In the genomic region with DNA sequence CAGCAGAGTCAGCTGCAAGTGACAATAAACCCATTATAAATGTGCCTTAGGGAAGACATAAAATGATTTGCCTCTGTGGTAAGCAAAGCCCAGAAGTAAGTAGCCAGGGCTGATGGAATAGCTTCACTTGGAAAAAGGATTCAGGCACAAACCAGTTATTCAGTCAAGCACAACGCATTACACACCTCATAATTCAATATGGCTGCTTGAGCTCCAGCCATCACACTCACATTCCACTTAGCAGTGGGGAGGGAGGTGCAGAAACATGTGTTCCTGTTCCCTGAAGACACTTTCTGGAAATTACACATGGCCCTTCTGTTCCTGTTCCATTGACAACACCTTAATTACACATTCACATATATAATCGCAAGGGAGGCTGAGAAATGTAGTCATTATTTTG, we compare ENCODE assay signal across 18 cellular contexts.
DNase-seq lines count a peak whose midpoint lies in the region; ATAC-seq, FAIRE-seq and TF ChIP-seq lines count a peak whose summit lies in the region.
"Had no signal": no experiment of that assay in that cellular context is flagged by ENCODE, and none has a peak within 500 bp of the region (broad histone marks: within the 10 kb centered on the region; RNA-seq: fewer than 3 reads in every experiment).

No MANE protein-coding gene starts in this region.

- 100% methylated on average over 2 of the region's 2 CpGs for WGBS in HepG2 (ENCODE audit: low lambda C conversion rate)
- 91% methylated on average over 1 of the region's 2 CpGs for WGBS in right lobe of liver (ENCODE audit: insufficient coverage, low coverage, low lambda C conversion rate, missing lambda C conversion rate)
- 90% methylated on average over 2 of the region's 2 CpGs; no CpG with 5 or more reads in 1 of the 2 experiments for WGBS in H1 (ENCODE audit: extremely low coverage in 1 of 2, insufficient coverage in 1 of 2, insufficient read length in 1 of 2, insufficient replicate concordance in 2 of 2, low coverage in 1 of 2, low lambda C conversion rate in 2 of 2, missing lambda C conversion rate in 1 of 2), 2 experiments
- WGBS in sigmoid colon, 2 donors = 45 to 89% methylated on average over 2 of the region's 2 CpGs

- no peak overlapping the region for H3K9ac ChIP-seq in HepG2 (ENCODE audit: insufficient read depth, low read depth, low read length)
- no peak overlapping the region for H3K9ac ChIP-seq in H1 (replicated peaks in 1 of 4; ENCODE audit: extremely low read depth in 1 of 4, low read depth in 3 of 4, low read length in 3 of 4)
- H3K9ac ChIP-seq: BLaER1 treated with 17β-estradiol and CSF1 and Interleukin-3, amounts not matched to agents 10 nM and 100 nM; GM23248 had no signal

- no peak overlapping the region for H3K4ac ChIP-seq in H1 (replicated peaks; ENCODE audit: insufficient read length, low read depth, low read length)

- POLR2A ChIA-PET in HepG2 (lab: Yijun Ruan, JAX) (no interaction called here), H1 (lab: Charles Lee; ENCODE audit: partially characterized antibody) (interaction anchor here (0.6 kb wide), 1 partner anchor 309 kb away, joined by 3 read pairs; no protein-coding TSS in a partner anchor)

- TF ChIP-seq EP300 in HepG2 (IDR thresholded peaks at IDR 0.05; ENCODE audit: low read depth in 2 of 2, low read length in 2 of 2) = no peak
- TF ChIP-seq EP300 in HepG2 (CRISPR knock-in tag; IDR thresholded peaks at IDR 0.05; ENCODE audit: borderline replicate concordance) = no peak
- no peak for TF ChIP-seq EP300 in H1 (IDR thresholded peaks at IDR 0.05; ENCODE audit: borderline replicate concordance in 1 of 2, low read depth in 2 of 2, low read length in 2 of 2)
- no peak for TF ChIP-seq EP300 in sigmoid colon (IDR thresholded peaks at IDR 0.05)

- no peaks in the 10 kb centered on the region for H3K23me2 ChIP-seq in H1 (ENCODE audit: low read depth, low read length)

- no TSS peak for BruUV-seq in HepG2 (replicated peaks; lab: Mats Ljungman, UMichigan)

- no peaks in the 10 kb centered on the region for H4K20me1 ChIP-seq in HepG2 (ENCODE audit: insufficient read depth, low read length)
- H4K20me1 ChIP-seq in H1 (replicated peaks in 1 of 2; ENCODE audit: control insufficient read depth in 1 of 2, insufficient read depth in 2 of 2, low read length in 2 of 2) = no peaks in the 10 kb centered on the region
- H4K20me1 ChIP-seq: BLaER1 treated with 17β-estradiol and CSF1 and Interleukin-3, amounts not matched to agents 10 nM and 100 nM had no signal

- TF ChIP-seq POLR2A in HepG2 (IDR thresholded peaks at IDR 0.05; ENCODE audit: insufficient read depth in 1 of 2, low read depth in 2 of 2, low read length in 2 of 2) (no peak), right lobe of liver (IDR thresholded peaks at IDR 0.05) (no peak), H1 (IDR thresholded peaks at IDR 0.05; ENCODE audit: control extremely low read depth in 1 of 2, low read depth in 2 of 2, low read length in 2 of 2) (no peak), sigmoid colon (IDR thresholded peaks at IDR 0.05) (no peak)

- in situ Hi-C loops in HepG2 (cut with HindIII; ENCODE audit: extremely low pct_ligation_motif_present, low pct_unique_long_range_greater_than_20kb) = no loop called here

- H3K14ac ChIP-seq in H1 (ENCODE audit: insufficient read length) = no peak overlapping the region

- H2BK12ac ChIP-seq in H1 (ENCODE audit: low read depth, low read length) = no peak overlapping the region

- TF ChIP-seq CTCF in HepG2 (CRISPR knock-in tag; IDR thresholded peaks at IDR 0.05) = no peak
- no peak for TF ChIP-seq CTCF in right lobe of liver (IDR thresholded peaks at IDR 0.05)
- TF ChIP-seq CTCF in H1 (IDR thresholded peaks at IDR 0.05; ENCODE audit: control extremely low read depth in 1 of 3, insufficient read depth in 1 of 3, low read depth in 1 of 3, low read length in 3 of 3) = no peak
- TF ChIP-seq CTCF in sigmoid colon (IDR thresholded peaks at IDR 0.05) = no peak

- no peaks in the 10 kb centered on the region for H3K79me1 ChIP-seq in H1 (ENCODE audit: low read depth, low read length)

- H3K27me3 ChIP-seq in HepG2 (ENCODE audit: control insufficient read depth in 1 of 2, insufficient read depth in 2 of 2, low read length in 2 of 2) (peaks cover 0 to 6% of the 10 kb centered on the region in 2 experiments; a peak in 1 of 5 replicates), right lobe of liver (no peaks in the 10 kb centered on the region), H1 (replicated peaks in 1 of 4; ENCODE audit: control insufficient read depth in 3 of 4, extremely low read depth in 1 of 4, insufficient read depth in 3 of 4, low read length in 3 of 4) (no peaks in the 10 kb centered on the region; a peak in 1 of 7 replicates), sigmoid colon (no peaks in the 10 kb centered on the region)
- H3K27me3 ChIP-seq: BLaER1 treated with 17β-estradiol and CSF1 and Interleukin-3, amounts not matched to agents 10 nM and 100 nM had no signal

- H3K79me2 ChIP-seq in HepG2 (ENCODE audit: insufficient read depth, low read length) (no peaks in the 10 kb centered on the region), H1 (ENCODE audit: control insufficient read depth in 1 of 2, insufficient read depth in 2 of 2, low read length in 2 of 2) (no peaks in the 10 kb centered on the region)

- no peak overlapping the region for H4K5ac ChIP-seq in H1 (ENCODE audit: insufficient read length, low read depth, low read length)

- no peak for TF ChIP-seq RAD21 in HepG2 (CRISPR knock-in tag; IDR thresholded peaks at IDR 0.05)
- TF ChIP-seq RAD21 in H1 (IDR thresholded peaks at IDR 0.05 in 1 of 2, conservative IDR thresholded peaks at IDR 0.05 in 1 of 2; ENCODE audit: low read depth in 2 of 2, low read length in 2 of 2) = no peak

- H3K27ac ChIP-seq in HepG2 (ENCODE audit: extremely low read length, insufficient read depth, low read length) = no peak overlapping the region
- H3K27ac ChIP-seq in right lobe of liver = no peak overlapping the region
- no peak overlapping the region for H3K27ac ChIP-seq in H1 (ENCODE audit: low read depth, low read length)
- peak overlapping the region in 1 of 4 donors; percentile 66 for H3K27ac ChIP-seq in sigmoid colon
- H3K27ac ChIP-seq: BLaER1 treated with 17β-estradiol and CSF1 and Interleukin-3, amounts not matched to agents 10 nM and 100 nM; GM23248 had no signal

- no peak overlapping the region for H2BK20ac ChIP-seq in H1 (ENCODE audit: low read length)

- H2AFZ ChIP-seq in HepG2 (ENCODE audit: low read length) (no peak overlapping the region), H1 (ENCODE audit: low read length) (no peak overlapping the region)
- H2AFZ ChIP-seq: GM23248 had no signal

- no peak for ATAC-seq in HepG2
- ATAC-seq in right lobe of liver = no peak
- no peak for ATAC-seq in GM18519 (IDR thresholded peaks at IDR 0.05; ENCODE audit: low FRiP score, unreplicated experiment)
- ATAC-seq in HG02798 (IDR thresholded peaks at IDR 0.05; ENCODE audit: poor library complexity, unreplicated experiment) = no peak
- ATAC-seq: CD8-positive, alpha-beta T cell; GM12878 had no signal

- peaks cover 16% of the 10 kb centered on the region for H3K4me1 ChIP-seq in HepG2 (ENCODE audit: insufficient read depth, low read length)
- no peaks in the 10 kb centered on the region for H3K4me1 ChIP-seq in right lobe of liver
- H3K4me1 ChIP-seq in H1 (replicated peaks in 1 of 4; ENCODE audit: control insufficient read depth in 3 of 4, insufficient read depth in 4 of 4, low read length in 3 of 4) = peaks cover 0 to 3% (median 0%) of the 10 kb centered on the region in 4 experiments; a peak in 1 of 7 replicates
- H3K4me1 ChIP-seq in sigmoid colon = peaks cover 0 to 14% (median 12%) of the 10 kb centered on the region in 4 donors

- no peak overlapping the region for H3K23ac ChIP-seq in H1 (ENCODE audit: insufficient read length)

- no peak overlapping the region for H2BK5ac ChIP-seq in H1 (ENCODE audit: low read depth, low read length)

- DNase-seq in HepG2 (ENCODE audit: low spot score) (no peak), right lobe of liver (no peak), H1 (ENCODE audit: low read depth in 1 of 2, low spot score in 2 of 2) (no peak), sigmoid colon (peak; percentile 9), NCI-H2227 (lab: John Stamatoyannopoulos, UW; ENCODE audit: unreplicated experiment) (no peak)
- DNase-seq in stimulated activated CD4-positive, alpha-beta T cell treated with anti-CD3 and anti-CD28 coated beads, Interleukin-2, amount 100 ng/mL, for 48 hours = no peak
- DNase-seq: 8988T; Calu3; CD8-positive, alpha-beta T cell; DMS79 treated with DMSO at 0.1 percent for 48 hours; GM23248; HCEC 1CT; HFFc6 had no signal

- no peak overlapping the region for H4K8ac ChIP-seq in H1 (ENCODE audit: extremely low read depth, insufficient read depth, low read length)

- CTCF ChIA-PET in HepG2 (lab: Yijun Ruan, JAX; ENCODE audit: low intra/inter-chr PET ratio, low total read pairs) = no interaction called here
- CTCF ChIA-PET in H1 (lab: Charles Lee; ENCODE audit: partially characterized antibody) = interaction anchor here (1.2 to 2.4 kb wide), 6 partner anchors 8 to 375 kb away, joined by 3 to 10 read pairs (median 4); no protein-coding TSS in a partner anchor

- FAIRE-seq in HepG2 (lab: Jason Lieb, UNC) (peak; percentile 28), H1 (lab: Jason Lieb, UNC) (no peak)
- FAIRE-seq: GM12878, H54 had no signal

- H4K91ac ChIP-seq in H1 (replicated peaks; ENCODE audit: insufficient read length, low read length) = no peak overlapping the region

- H3K4me3 ChIP-seq in HepG2 (replicated peaks in 1 of 3; ENCODE audit: insufficient read depth in 1 of 3, low read depth in 2 of 3, low read length in 3 of 3) (no peak overlapping the region), right lobe of liver (no peak overlapping the region), H1 (ENCODE audit: extremely low read depth in 1 of 4, insufficient read depth in 2 of 4, low read depth in 3 of 4, low read length in 4 of 4) (no peak overlapping the region), sigmoid colon (no peak overlapping the region)
- H3K4me3 ChIP-seq: BLaER1 treated with 17β-estradiol and CSF1 and Interleukin-3, amounts not matched to agents 10 nM and 100 nM; GM12878; GM23248 had no signal

- H3K56ac ChIP-seq in H1 (replicated peaks; ENCODE audit: insufficient read length, low read depth, low read length) = no peak overlapping the region

- no peak overlapping the region for H3K4me2 ChIP-seq in HepG2 (ENCODE audit: low read depth, low read length)
- H3K4me2 ChIP-seq in H1 (ENCODE audit: insufficient read depth in 1 of 2, low read depth in 2 of 2, low read length in 2 of 2) = no peak overlapping the region

- intact Hi-C loops in HepG2 (cut with micrococcal nuclease; ENCODE audit: unreplicated experiment) (no loop called here), right lobe of liver (cut with DNase I) (no loop called here), sigmoid colon (cut with DNase I) (loop anchor here (10.0 kb wide), 2 partner anchors 262 to 332 kb away; no protein-coding TSS in a partner anchor)

- no peak overlapping the region for H3K18ac ChIP-seq in H1 (ENCODE audit: extremely low read depth, low read length)

- H3K9me3 ChIP-seq in HepG2 (ENCODE audit: low read length) (no peaks in the 10 kb centered on the region), right lobe of liver (no peaks in the 10 kb centered on the region), H1 (ENCODE audit: insufficient read depth in 2 of 2, low read depth in 1 of 2, low read length in 1 of 2) (no peaks in the 10 kb centered on the region), sigmoid colon (no peaks in the 10 kb centered on the region)

- no peak overlapping the region for H2AK5ac ChIP-seq in H1 (ENCODE audit: low read depth, low read length)

- H2BK120ac ChIP-seq in H1 (replicated peaks; ENCODE audit: low read depth, low read length) = no peak overlapping the region

- H3K36me3 ChIP-seq in HepG2 (replicated peaks in 1 of 2; ENCODE audit: control insufficient read depth in 1 of 2, insufficient read depth in 2 of 2, low read length in 2 of 2) = no peaks in the 10 kb centered on the region
- H3K36me3 ChIP-seq in right lobe of liver = no peaks in the 10 kb centered on the region
- no peaks in the 10 kb centered on the region for H3K36me3 ChIP-seq in H1 (ENCODE audit: control insufficient read depth in 2 of 4, insufficient read depth in 4 of 4, low read length in 3 of 4)
- H3K36me3 ChIP-seq in sigmoid colon = no peaks in the 10 kb centered on the region
- H3K36me3 ChIP-seq: BLaER1 treated with 17β-estradiol and CSF1 and Interleukin-3, amounts not matched to agents 10 nM and 100 nM had no signal

- no peak overlapping the region for H2BK15ac ChIP-seq in H1 (ENCODE audit: low read length)
